In the genomic region with DNA sequence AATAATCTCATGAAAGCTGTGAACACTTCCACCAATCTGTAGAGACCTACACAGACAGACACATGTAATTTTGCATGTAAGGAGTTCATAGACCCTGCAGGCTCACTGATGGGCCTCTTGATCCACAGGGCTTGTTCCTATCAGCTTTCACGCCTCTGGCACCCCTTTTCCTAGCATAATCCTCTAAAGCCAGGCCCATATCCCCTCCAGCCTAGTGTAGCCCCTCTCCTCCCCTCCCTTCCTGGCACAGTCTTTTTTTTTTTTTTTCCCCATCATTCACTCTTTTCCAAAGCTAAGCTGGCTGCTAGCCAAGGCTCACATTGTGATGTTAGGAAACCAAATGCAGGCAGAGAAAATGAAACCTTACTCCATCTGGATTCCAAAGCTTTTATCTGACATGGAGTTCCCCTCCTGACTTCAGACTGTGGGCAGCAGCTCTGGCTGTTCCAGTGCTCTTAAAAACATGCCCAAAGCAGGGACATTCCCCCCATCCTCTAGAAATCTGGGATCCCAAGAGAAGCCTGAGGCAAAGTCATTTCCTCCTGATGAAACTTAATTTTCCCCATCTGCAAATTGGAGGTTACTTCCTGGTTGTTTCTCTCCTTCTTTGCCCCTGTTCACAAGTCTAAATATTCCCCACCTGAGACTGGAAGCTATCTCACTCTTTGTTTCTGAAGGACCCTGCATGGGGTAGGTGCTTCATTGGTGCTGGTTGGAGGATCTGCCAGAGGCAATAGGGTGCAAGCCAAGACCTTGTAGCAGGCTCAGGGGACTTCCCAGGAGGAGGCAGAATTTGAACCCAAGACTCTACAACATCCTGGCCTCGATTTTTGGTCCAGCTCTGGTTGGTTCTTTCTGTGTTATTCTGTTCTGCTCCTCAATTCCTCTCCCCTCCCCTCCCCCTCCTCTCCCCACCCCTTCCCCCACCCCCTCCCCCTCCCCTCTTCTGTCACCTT, we compare ENCODE assay signal across 10 cellular contexts. TPM values are rescaled to one million over a fixed set of nuclear protein-coding genes. Genes with fewer than 3 reads are reported as not detected.
DNase-seq lines count a peak whose midpoint lies in the region; ATAC-seq and TF ChIP-seq lines count a peak whose summit lies in the region.
"Had no signal": no experiment of that assay in that cellular context is flagged by ENCODE, and none has a peak within 500 bp of the region (broad histone marks: within the 10 kb centered on the region; RNA-seq: fewer than 3 reads in every experiment).

No MANE protein-coding gene starts in this region.

- CTCF ChIA-PET in activated CD4-positive, alpha-beta T cell treated with anti-CD3 and anti-CD28 coated beads for 36 hours (lab: Charles Lee): interaction anchor here (0.6 to 1.2 kb wide), 2 partner anchors 19 to 184 kb away, joined by 3 to 5 read pairs; no protein-coding TSS in a partner anchor

- H3K36me3 Mint-ChIP-seq in activated CD4-positive, alpha-beta T cell treated with anti-CD3 and anti-CD28 coated beads, Interleukin-2, amount 10 ng/mL, durations not matched to agents 24 days and 14 days (ENCODE audit: low read depth): peaks cover 3% of the 10 kb centered on the region
- H3K36me3 Mint-ChIP-seq in activated CD4-positive, alpha-beta T cell treated with anti-CD3 and anti-CD28 coated beads for 36 hours (ENCODE audit: low read depth): no peaks in the 10 kb centered on the region

- H3K27me3 ChIP-seq in spleen (replicated peaks in 1 of 7): no peaks in the 10 kb centered on the region
- H3K27me3 ChIP-seq: BLaER1 treated with 17β-estradiol and CSF1 and Interleukin-3, amounts not matched to agents 10 nM and 100 nM; upper lobe of left lung had no signal

- no peaks in the 10 kb centered on the region for H3K27me3 Mint-ChIP-seq in activated CD4-positive, alpha-beta T cell treated with anti-CD3 and anti-CD28 coated beads, Interleukin-2, amount 10 ng/mL, durations not matched to agents 24 days and 14 days
- no peaks in the 10 kb centered on the region for H3K27me3 Mint-ChIP-seq in activated CD4-positive, alpha-beta T cell treated with anti-CD3 and anti-CD28 coated beads for 36 hours

- intact Hi-C loops in activated CD4-positive, alpha-beta T cell treated with anti-CD3 and anti-CD28 coated beads, Interleukin-2, amount 10 ng/mL, durations not matched to agents 24 days and 14 days (cut with micrococcal nuclease): loop anchor here (1.0 to 10.0 kb wide), 3 partner anchors 8 to 185 kb away; a partner anchor contains a TSS
- intact Hi-C loops in activated CD4-positive, alpha-beta T cell treated with anti-CD3 and anti-CD28 coated beads for 36 hours (cut with DNase I, micrococcal nuclease): no loop called here
- intact Hi-C loops in spleen (cut with DNase I; ENCODE audit: low total_unique reads): no loop called here

- no peak for TF ChIP-seq POLR2A in spleen (IDR thresholded peaks at IDR 0.05)

- H3K4me3 Mint-ChIP-seq in activated CD4-positive, alpha-beta T cell treated with anti-CD3 and anti-CD28 coated beads, Interleukin-2, amount 10 ng/mL, durations not matched to agents 24 days and 14 days: peak overlapping the region; percentile 44
- H3K4me3 Mint-ChIP-seq in activated CD4-positive, alpha-beta T cell treated with anti-CD3 and anti-CD28 coated beads for 36 hours: no peak overlapping the region

- no peaks in the 10 kb centered on the region for H3K9me3 ChIP-seq in spleen
- H3K9me3 ChIP-seq: upper lobe of left lung had no signal

- no peaks in the 10 kb centered on the region for H3K36me3 ChIP-seq in spleen
- H3K36me3 ChIP-seq: BLaER1 treated with 17β-estradiol and CSF1 and Interleukin-3, amounts not matched to agents 10 nM and 100 nM; upper lobe of left lung had no signal

- no peak overlapping the region for H3K4me3 ChIP-seq in spleen
- H3K4me3 ChIP-seq: BLaER1 treated with 17β-estradiol and CSF1 and Interleukin-3, amounts not matched to agents 10 nM and 100 nM; upper lobe of left lung had no signal

- POLR2A ChIA-PET in activated CD4-positive, alpha-beta T cell treated with anti-CD3 and anti-CD28 coated beads for 36 hours (lab: Charles Lee): interaction anchor here (0.5 kb wide), 1 partner anchor 69 kb away, joined by 3 read pairs; no protein-coding TSS in a partner anchor

- peak; percentile 69 for DNase-seq in activated CD4-positive, alpha-beta T cell treated with anti-CD3 and anti-CD28 coated beads, Interleukin-2, amount 10 ng/mL, durations not matched to agents 24 days and 14 days
- DNase-seq in activated CD4-positive, alpha-beta T cell treated with anti-CD3 and anti-CD28 coated beads for 36 hours: no peak
- DNase-seq in NCI-H446 (lab: John Stamatoyannopoulos, UW): peak; percentile 18 to 65
- peak; percentile 21 for DNase-seq in fibroblast of gingiva (ENCODE audit: low read depth)
- DNase-seq in spleen: no peak
- no peak for DNase-seq in GM19238 (ENCODE audit: insufficient read length, low spot score)

- peak overlapping the region; percentile 41 to 84 (median 50) for H3K27ac ChIP-seq in spleen

- no peak for TF ChIP-seq CTCF in spleen (IDR thresholded peaks at IDR 0.05 in 8 of 11, conservative IDR thresholded peaks at IDR 0.05 in 3 of 11)

- H3K9me3 Mint-ChIP-seq in activated CD4-positive, alpha-beta T cell treated with anti-CD3 and anti-CD28 coated beads, Interleukin-2, amount 10 ng/mL, durations not matched to agents 24 days and 14 days: peaks cover 4% of the 10 kb centered on the region
- no peaks in the 10 kb centered on the region for H3K9me3 Mint-ChIP-seq in activated CD4-positive, alpha-beta T cell treated with anti-CD3 and anti-CD28 coated beads for 36 hours (ENCODE audit: low read depth)

- peaks cover 47% of the 10 kb centered on the region for H3K4me1 Mint-ChIP-seq in activated CD4-positive, alpha-beta T cell treated with anti-CD3 and anti-CD28 coated beads, Interleukin-2, amount 10 ng/mL, durations not matched to agents 24 days and 14 days
- H3K4me1 Mint-ChIP-seq in activated CD4-positive, alpha-beta T cell treated with anti-CD3 and anti-CD28 coated beads for 36 hours: peaks cover 33% of the 10 kb centered on the region

- WGBS in spleen, 5 donors: 56 to 88% (median 75%) methylated on average over 2 of the region's 2 CpGs

- peaks cover 0 to 50% (median 25%) of the 10 kb centered on the region in 6 donors for H3K4me1 ChIP-seq in spleen

- peak overlapping the region; percentile 77 for H3K27ac Mint-ChIP-seq in activated CD4-positive, alpha-beta T cell treated with anti-CD3 and anti-CD28 coated beads, Interleukin-2, amount 10 ng/mL, durations not matched to agents 24 days and 14 days
- H3K27ac Mint-ChIP-seq in activated CD4-positive, alpha-beta T cell treated with anti-CD3 and anti-CD28 coated beads for 36 hours: no peak overlapping the region

- ATAC-seq in activated CD4-positive, alpha-beta T cell treated with anti-CD3 and anti-CD28 coated beads for 36 hours: no peak
- ATAC-seq in HG02884 (IDR thresholded peaks at IDR 0.05; ENCODE audit: unreplicated experiment) (no peak), HG02642 (IDR thresholded peaks at IDR 0.05; ENCODE audit: poor library complexity, unreplicated experiment) (no peak)

RNA-seq across cellular contexts. Expression of a gene that starts 9.9 kb away (rescaled TPM):
- total RNA-seq in activated CD4-positive, alpha-beta T cell treated with anti-CD3 and anti-CD28 coated beads, Interleukin-2, amount 10 ng/mL, durations not matched to agents 24 days and 14 days: 19.6 and 20.7 TPM in 2 replicates
- total RNA-seq in activated CD4-positive, alpha-beta T cell treated with anti-CD3 and anti-CD28 coated beads for 36 hours: 10 to 100 TPM; 33.1 to 50.4 TPM
- total RNA-seq in spleen: 10 to 100 TPM; 53.8 to 93.2 (median 83.4) TPM
- polyA plus RNA-seq in spleen: 10 to 100 TPM; 26.0 to 30.9 (median 29.7) TPM

RNA-seq across cellular contexts. Expression of a gene that starts 21.4 kb away (rescaled TPM):
- 0.14 TPM in 1 of 2 replicates, not detected in the other for total RNA-seq in activated CD4-positive, alpha-beta T cell treated with anti-CD3 and anti-CD28 coated beads, Interleukin-2, amount 10 ng/mL, durations not matched to agents 24 days and 14 days
- total RNA-seq in activated CD4-positive, alpha-beta T cell treated with anti-CD3 and anti-CD28 coated beads for 36 hours: under 1 TPM in 1 of 2 experiments, not detected in 1; 0.18 TPM
- total RNA-seq in spleen: under 1 TPM; 0.28 to 0.92 (median 0.52) TPM
- under 1 TPM; 0.05 to 0.32 (median 0.11) TPM for polyA plus RNA-seq in spleen

RNA-seq across cellular contexts. Expression of a gene that starts 40.5 kb away (rescaled TPM):
- total RNA-seq in activated CD4-positive, alpha-beta T cell treated with anti-CD3 and anti-CD28 coated beads, Interleukin-2, amount 10 ng/mL, durations not matched to agents 24 days and 14 days: 2.6 and 2.9 TPM in 2 replicates
- 1 to 10 TPM; 4.4 to 6.5 TPM for total RNA-seq in activated CD4-positive, alpha-beta T cell treated with anti-CD3 and anti-CD28 coated beads for 36 hours
- under 1 TPM in 2 of 7 donors, not detected in 5; 0.52 to 0.82 TPM for total RNA-seq in spleen
- polyA plus RNA-seq in spleen: 1 to 10 TPM in 1 of 3 donors, under 1 TPM in 2; 0.48 to 2.3 (median 0.52) TPM
- total RNA-seq: upper lobe of left lung had no signal

RNA-seq across cellular contexts. Expression of a gene that starts 53.4 kb away (rescaled TPM):
- total RNA-seq in activated CD4-positive, alpha-beta T cell treated with anti-CD3 and anti-CD28 coated beads, Interleukin-2, amount 10 ng/mL, durations not matched to agents 24 days and 14 days: not detected in 2 replicates
- not detected for total RNA-seq in activated CD4-positive, alpha-beta T cell treated with anti-CD3 and anti-CD28 coated beads for 36 hours
- total RNA-seq in spleen: not detected
- polyA plus RNA-seq in spleen: not detected
- total RNA-seq: upper lobe of left lung had no signal

Comparison
In these comparisons a context has a peak if more than half of its experiments do, and no peak if none do; other contexts are left out.
1. DNase-seq: peak in activated CD4-positive, alpha-beta T cell treated with anti-CD3 and anti-CD28 coated beads, Interleukin-2, amount 10 ng/mL, durations not matched to agents 24 days and 14 days (single experiment), NCI-H446 (2 of 2) and fibroblast of gingiva (single experiment); none in activated CD4-positive, alpha-beta T cell treated with anti-CD3 and anti-CD28 coated beads for 36 hours (single experiment), spleen (single experiment) and GM19238 (single experiment).